In the genomic region with DNA sequence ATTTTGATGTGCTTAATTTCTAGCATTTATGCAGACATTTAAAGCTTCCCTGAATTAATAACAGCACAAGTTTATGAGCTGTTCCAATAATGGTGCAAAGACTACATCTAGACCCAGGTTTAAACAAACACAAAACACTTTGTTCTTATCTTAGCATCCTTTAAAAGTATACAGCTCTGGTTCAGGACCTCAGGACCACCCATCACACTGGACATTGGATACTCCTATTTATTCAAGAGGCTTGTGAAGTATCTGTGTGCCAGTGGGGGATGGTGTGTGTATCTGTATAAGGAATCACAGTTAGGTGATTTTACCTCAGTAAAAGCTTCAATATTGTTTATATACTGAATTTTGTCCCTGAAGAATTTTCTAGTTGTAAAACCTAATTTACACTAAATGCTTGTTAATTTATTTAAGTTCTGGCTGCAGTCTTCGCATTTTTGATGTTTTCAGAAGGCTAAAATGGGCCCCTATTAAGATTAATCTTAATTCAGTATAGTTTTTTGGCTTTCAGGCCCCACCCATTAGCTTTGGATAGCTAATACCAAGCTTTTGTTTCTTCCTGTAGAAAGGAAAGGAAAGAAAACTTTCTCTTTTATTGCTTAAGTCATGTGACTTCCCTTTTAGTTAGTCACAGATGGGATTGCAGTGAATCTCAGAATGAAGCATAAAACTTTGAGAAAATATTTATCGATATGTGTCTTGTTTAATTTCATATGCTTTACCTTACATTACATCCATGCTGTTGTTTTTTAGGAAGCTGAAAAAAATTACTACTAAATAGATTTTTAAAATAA, we compare ENCODE assay signal across 20 cellular contexts. TPM values are rescaled to one million over a fixed set of nuclear protein-coding genes. Genes with fewer than 3 reads are reported as not detected.
A peak's percentile ranks its signal among the peaks of the same experiment; 100 is the strongest.
DNase-seq lines count a peak whose midpoint lies in the region; ATAC-seq and TF ChIP-seq lines count a peak whose summit lies in the region.
"Had no signal": no experiment of that assay in that cellular context is flagged by ENCODE, and none has a peak within 500 bp of the region (broad histone marks: within the 10 kb centered on the region; RNA-seq: fewer than 3 reads in every experiment).

No MANE protein-coding gene starts in this region.

- ATAC-seq in right cardiac atrium = no peak
- ATAC-seq: activated CD8-positive, alpha-beta T cell treated with anti-CD3 and anti-CD28 coated beads for 36 hours; activated T-cell treated with anti-CD3 and anti-CD28 coated beads, Interleukin-2, amount 50 U/mL, for 4 hours had no signal

- TF ChIP-seq CTCF in cardiac muscle cell (IDR thresholded peaks at IDR 0.05; ENCODE audit: low read depth, low read length) (no peak), endothelial cell (IDR thresholded peaks at IDR 0.05; ENCODE audit: unreplicated experiment) (no peak), smooth muscle cell (IDR thresholded peaks at IDR 0.05; ENCODE audit: borderline replicate concordance, insufficient read depth, poor library complexity, severe bottlenecking) (no peak), BE2C (IDR thresholded peaks at IDR 0.05; ENCODE audit: low read depth, low read length) (no peak)

- H3K4me1 ChIP-seq in cardiac muscle cell (ENCODE audit: low read depth) = peaks cover 47% of the 10 kb centered on the region
- no peaks in the 10 kb centered on the region for H3K4me1 ChIP-seq in right cardiac atrium (ENCODE audit: control insufficient read depth, insufficient read depth, low read length)
- peaks cover 19% of the 10 kb centered on the region for H3K4me1 ChIP-seq in SJCRH30
- peaks cover 42% of the 10 kb centered on the region for H3K4me1 ChIP-seq in smooth muscle cell (ENCODE audit: low read depth)
- H3K4me1 ChIP-seq in BE2C = peaks cover 13% of the 10 kb centered on the region

- peaks cover 19% of the 10 kb centered on the region for H3K4me1 Mint-ChIP-seq in endothelial cell (ENCODE audit: unreplicated experiment)
- H3K4me1 Mint-ChIP-seq: activated naive CD8-positive, alpha-beta T cell treated with anti-CD3 and anti-CD28 coated beads for 36 hours had no signal

- no peak overlapping the region for H3K4me3 ChIP-seq in cardiac muscle cell
- H3K4me3 ChIP-seq in right cardiac atrium (ENCODE audit: low read length) = no peak overlapping the region
- peak overlapping the region; percentile 20 for H3K4me3 ChIP-seq in SJCRH30
- peak overlapping the region; percentile 9 for H3K4me3 ChIP-seq in smooth muscle cell
- no peak overlapping the region for H3K4me3 ChIP-seq in BE2C (ENCODE audit: low read depth, low read length)

- no peaks in the 10 kb centered on the region for H3K27me3 Mint-ChIP-seq in endothelial cell (ENCODE audit: unreplicated experiment)
- H3K27me3 Mint-ChIP-seq: activated CD8-positive, alpha-beta T cell treated with anti-CD3 and anti-CD28 coated beads for 36 hours had no signal

- H3K27ac Mint-ChIP-seq in endothelial cell (ENCODE audit: unreplicated experiment) = peak overlapping the region; percentile 72
- H3K27ac Mint-ChIP-seq: activated CD8-positive, alpha-beta T cell treated with anti-CD3 and anti-CD28 coated beads for 36 hours; activated naive CD8-positive, alpha-beta T cell treated with anti-CD3 and anti-CD28 coated beads for 36 hours had no signal

- WGBS in right cardiac atrium = 83% methylated on average over 2 of the region's 2 CpGs
- WGBS in smooth muscle cell (ENCODE audit: low lambda C conversion rate) = 75% methylated on average over 2 of the region's 2 CpGs

- intact Hi-C loops in right cardiac atrium (cut with DNase I) = no loop called here

- no peak overlapping the region for H3K9ac ChIP-seq in smooth muscle cell (ENCODE audit: low read depth)

- peaks cover 61% of the 10 kb centered on the region for H3K79me2 ChIP-seq in smooth muscle cell (ENCODE audit: low read depth)

- peak overlapping the region; percentile 72 for H2AFZ ChIP-seq in smooth muscle cell (ENCODE audit: low read depth)

- H3F3A ChIP-seq in smooth muscle cell (ENCODE audit: low read depth) = no peaks in the 10 kb centered on the region

- no peaks in the 10 kb centered on the region for H3K27me3 ChIP-seq in cardiac muscle cell
- H3K27me3 ChIP-seq in right cardiac atrium (ENCODE audit: control insufficient read depth, insufficient read depth) = no peaks in the 10 kb centered on the region
- H3K27me3 ChIP-seq in SJCRH30 = no peaks in the 10 kb centered on the region
- no peaks in the 10 kb centered on the region for H3K27me3 ChIP-seq in smooth muscle cell (ENCODE audit: low read depth)
- no peaks in the 10 kb centered on the region for H3K27me3 ChIP-seq in BE2C

- peak overlapping the region; percentile 75 for H3K4me2 ChIP-seq in smooth muscle cell

- DNase-seq in cardiac muscle cell (ENCODE audit: low read depth in 1 of 2, low spot score in 1 of 2) = peak in 1 of 2 donors; percentile 32
- no peak for DNase-seq in right cardiac atrium
- DNase-seq in SJCRH30 = peak; percentile 35 to 61
- no peak for DNase-seq in endothelial cell (ENCODE audit: low spot score)
- DNase-seq in smooth muscle cell (lab: John Stamatoyannopoulos, UW; ENCODE audit: unreplicated experiment) = no peak
- DNase-seq in GM03348 (ENCODE audit: low spot score) = no peak
- no peak for DNase-seq in BE2C
- DNase-seq in stimulated activated naive CD4-positive, alpha-beta T cell (lab: John Stamatoyannopoulos, UW) = no peak
- DNase-seq: activated CD8-positive, alpha-beta T cell treated with anti-CD3 and anti-CD28 coated beads for 36 hours; activated naive CD8-positive, alpha-beta T cell treated with anti-CD3 and anti-CD28 coated beads for 36 hours; activated T-cell treated with anti-CD3 and anti-CD28 coated beads, Interleukin-2, amount 50 U/mL, for 4 hours; dermis blood vessel endothelial cell; DMS53; head of caudate nucleus; NCI-H1092; NCI-H2107; retina; WERI-Rb-1 had no signal

- no peaks in the 10 kb centered on the region for H3K9me3 ChIP-seq in cardiac muscle cell (ENCODE audit: low read depth)
- no peaks in the 10 kb centered on the region for H3K9me3 ChIP-seq in right cardiac atrium (ENCODE audit: control insufficient read depth, low read length)
- H3K9me3 ChIP-seq in SJCRH30 (replicated peaks) = no peaks in the 10 kb centered on the region
- no peaks in the 10 kb centered on the region for H3K9me3 ChIP-seq in smooth muscle cell (replicated peaks; ENCODE audit: low read depth)
- H3K9me3 ChIP-seq in BE2C = no peaks in the 10 kb centered on the region
- H3K9me3 ChIP-seq: neutrophil had no signal

- H3K27ac ChIP-seq in cardiac muscle cell (peak overlapping the region; percentile 85), right cardiac atrium (ENCODE audit: low read length) (no peak overlapping the region), SJCRH30 (peak overlapping the region; percentile 38; the same call in 1 of the 2 replicates), smooth muscle cell (ENCODE audit: low read depth) (peak overlapping the region; percentile 8)
- H3K27ac ChIP-seq: neutrophil, WERI-Rb-1 had no signal

- H4K20me1 ChIP-seq in smooth muscle cell (ENCODE audit: low read depth) = no peaks in the 10 kb centered on the region

- H3K36me3 ChIP-seq in cardiac muscle cell = no peaks in the 10 kb centered on the region
- no peaks in the 10 kb centered on the region for H3K36me3 ChIP-seq in SJCRH30
- no peaks in the 10 kb centered on the region for H3K36me3 ChIP-seq in smooth muscle cell (ENCODE audit: low read depth)
- peaks cover 5% of the 10 kb centered on the region for H3K36me3 ChIP-seq in BE2C
- H3K36me3 ChIP-seq: neutrophil, WERI-Rb-1 had no signal

- no peak overlapping the region for H3K4me3 Mint-ChIP-seq in endothelial cell (ENCODE audit: unreplicated experiment)
- H3K4me3 Mint-ChIP-seq: activated CD8-positive, alpha-beta T cell treated with anti-CD3 and anti-CD28 coated beads for 36 hours; activated naive CD8-positive, alpha-beta T cell treated with anti-CD3 and anti-CD28 coated beads for 36 hours; activated T-cell treated with anti-CD3 and anti-CD28 coated beads, Interleukin-2, amount 50 U/mL, for 4 hours had no signal

- no peaks in the 10 kb centered on the region for H3K9me3 Mint-ChIP-seq in endothelial cell (ENCODE audit: unreplicated experiment)
- H3K9me3 Mint-ChIP-seq: activated CD8-positive, alpha-beta T cell treated with anti-CD3 and anti-CD28 coated beads for 36 hours; activated naive CD8-positive, alpha-beta T cell treated with anti-CD3 and anti-CD28 coated beads for 36 hours; activated T-cell treated with anti-CD3 and anti-CD28 coated beads, Interleukin-2, amount 50 U/mL, for 4 hours had no signal

- no peaks in the 10 kb centered on the region for H3K36me3 Mint-ChIP-seq in endothelial cell (ENCODE audit: low read depth, unreplicated experiment)
- H3K36me3 Mint-ChIP-seq: activated naive CD8-positive, alpha-beta T cell treated with anti-CD3 and anti-CD28 coated beads for 36 hours had no signal

RNA-seq across cellular contexts. Expression of a gene that starts 13.1 kb away (rescaled TPM):
- total RNA-seq in cardiac muscle cell = 9.8 and 18.6 TPM in 2 replicates
- polyA plus RNA-seq in cardiac muscle cell = 6.8 and 7.3 TPM in 2 replicates
- total RNA-seq in right cardiac atrium = not detected
- polyA plus RNA-seq in right cardiac atrium = not detected
- total RNA-seq in SJCRH30 (2014; rRNA removed; shearing (Covaris generic)) = 20.3 and 22.4 TPM in 2 replicates
- total RNA-seq in endothelial cell (ENCODE audit: unreplicated experiment) = 36.9 TPM
- total RNA-seq in smooth muscle cell = 11.6 and 14.1 TPM in 2 replicates
- 1.4 and 2.7 TPM in 2 replicates for polyA plus RNA-seq in smooth muscle cell
- 9.6 TPM for polyA plus RNA-seq in BE2C (2012; ENCODE audit: insufficient read depth, insufficient read length, low read depth)
- total RNA-seq: activated CD8-positive, alpha-beta T cell treated with anti-CD3 and anti-CD28 coated beads for 36 hours; dermis blood vessel endothelial cell had no signal
- polyA plus RNA-seq: esophagus had no signal

Comparison
In these comparisons a context has a peak if more than half of its experiments do, and no peak if none do; other contexts are left out.
1. RNA of a gene that starts 13.1 kb away (total RNA-seq): 36.9 TPM in endothelial cell (single experiment), 20.3 to 22.4 TPM in SJCRH30, 9.8 to 18.6 TPM in cardiac muscle cell and 11.6 to 14.1 TPM in smooth muscle cell; not detected in right cardiac atrium; every median in the first group is over 10 times any median in the second.
2. DNase-seq: peak in SJCRH30 (2 of 2); none in right cardiac atrium (0 of 3), endothelial cell (single experiment), smooth muscle cell (single experiment), GM03348 (single experiment), BE2C (single experiment) and stimulated activated naive CD4-positive, alpha-beta T cell (0 of 6).
3. H3K4me3 ChIP-seq: peak in SJCRH30 (single experiment) and smooth muscle cell (single experiment); none in cardiac muscle cell (single experiment), right cardiac atrium (single experiment) and BE2C (single experiment).